In the genomic region with DNA sequence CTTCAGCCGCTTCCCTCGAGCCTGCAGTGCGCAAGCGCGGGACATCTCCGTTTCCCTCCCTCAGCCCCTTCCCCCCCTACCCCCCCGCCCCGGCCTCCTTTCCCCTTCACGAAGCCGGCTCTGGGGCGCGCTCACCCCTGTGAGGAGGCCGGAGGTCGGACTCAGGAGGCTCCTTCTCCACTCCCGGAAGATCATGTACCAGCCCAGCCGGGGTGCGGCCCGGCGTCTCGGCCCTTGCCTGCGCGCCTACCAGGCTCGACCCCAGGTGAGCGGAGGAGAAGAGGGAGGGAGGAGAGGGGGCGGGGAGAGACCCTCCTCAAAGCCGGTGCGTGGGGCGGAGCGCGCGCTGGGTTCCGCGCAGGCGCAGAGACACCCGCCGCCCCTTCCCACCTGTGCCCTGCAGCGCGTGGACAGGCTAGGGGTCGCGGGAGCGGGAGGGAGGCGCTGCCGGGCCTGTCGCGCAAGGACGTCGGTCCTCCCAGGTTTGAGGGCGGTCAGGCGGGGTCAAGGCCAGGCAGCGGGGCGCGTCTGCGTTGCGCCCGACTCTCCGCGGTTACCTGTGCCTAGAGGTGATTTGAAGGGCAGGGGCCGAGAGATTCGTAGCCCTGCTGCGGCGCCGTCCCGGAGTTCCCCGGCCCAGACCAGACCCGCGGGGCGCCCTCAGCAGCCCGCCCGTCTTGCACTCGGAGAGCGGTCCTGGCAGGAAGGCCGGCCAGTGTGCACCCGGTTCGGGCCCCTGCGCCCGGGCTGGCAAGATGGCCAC, we compare ENCODE assay signal across 8 cellular contexts. TPM values are rescaled to one million over a fixed set of nuclear protein-coding genes. Genes with fewer than 3 reads are reported as not detected.
DNase-seq lines count a peak whose midpoint lies in the region; ATAC-seq and TF ChIP-seq lines count a peak whose summit lies in the region.

A gene with protein sequence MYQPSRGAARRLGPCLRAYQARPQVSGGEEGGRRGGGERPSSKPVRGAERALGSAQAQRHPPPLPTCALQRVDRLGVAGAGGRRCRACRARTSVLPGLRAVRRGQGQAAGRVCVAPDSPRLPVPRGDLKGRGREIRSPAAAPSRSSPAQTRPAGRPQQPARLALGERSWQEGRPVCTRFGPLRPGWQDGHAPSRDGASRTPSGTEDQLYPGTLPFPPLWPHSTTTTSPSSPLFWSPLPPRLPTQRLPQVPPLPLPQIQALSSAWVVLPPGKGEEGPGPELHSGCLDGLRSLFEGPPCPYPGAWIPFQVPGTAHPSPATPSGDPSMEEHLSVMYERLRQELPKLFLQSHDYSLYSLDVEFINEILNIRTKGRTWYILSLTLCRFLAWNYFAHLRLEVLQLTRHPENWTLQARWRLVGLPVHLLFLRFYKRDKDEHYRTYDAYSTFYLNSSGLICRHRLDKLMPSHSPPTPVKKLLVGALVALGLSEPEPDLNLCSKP (plus strand): TSS at position 95 of the 763 bp plus-strand sequence. CDS start 99 bp downstream, at position 194.

- H3K36me3 ChIP-seq in BLaER1 treated with 17β-estradiol and CSF1 and Interleukin-3, amounts not matched to agents 10 nM and 100 nM: peaks cover 16 to 72% (median 59%) of the 10 kb centered on the region in 11 experiments

- TF ChIP-seq CTCF in dorsolateral prefrontal cortex (IDR thresholded peaks at IDR 0.05 in 54 of 56, conservative IDR thresholded peaks at IDR 0.05 in 2 of 56; ENCODE audit: low read depth in 1 of 56, partially characterized antibody in 56 of 56) (peak in 8 of 56 donors; percentile 3 to 31 (median 9)), lower leg skin (IDR thresholded peaks at IDR 0.05) (peak in 1 of 3 donors; percentile 6)

- peak within 1 kb of the TSS; percentile 88 to 97 (median 91) for H3K9ac ChIP-seq in BLaER1 treated with 17β-estradiol and CSF1 and Interleukin-3, amounts not matched to agents 10 nM and 100 nM

- peaks cover 16% of the 10 kb centered on the region for H3K36me3 Mint-ChIP-seq in activated CD4-positive, alpha-beta memory T cell treated with anti-CD3 and anti-CD28 coated beads for 36 hours

- H3K9me3 ChIP-seq in BLaER1 treated with 17β-estradiol and CSF1 and Interleukin-3, amounts not matched to agents 10 nM and 100 nM (replicated peaks in 1 of 11): no peaks in the 10 kb centered on the region

- 0% methylated on average over 14 to 19 of the region's 76 CpGs for WGBS in lower leg skin, 2 donors

- H3K27me3 ChIP-seq in BLaER1 treated with 17β-estradiol and CSF1 and Interleukin-3, amounts not matched to agents 10 nM and 100 nM: no peaks in the 10 kb centered on the region
- no peaks in the 10 kb centered on the region for H3K27me3 ChIP-seq in dorsolateral prefrontal cortex

- peak within 1 kb of the TSS; percentile 64 to 96 (median 88) for H3K27ac ChIP-seq in BLaER1 treated with 17β-estradiol and CSF1 and Interleukin-3, amounts not matched to agents 10 nM and 100 nM
- peak within 1 kb of the TSS; percentile 58 to 99 (median 96) for H3K27ac ChIP-seq in dorsolateral prefrontal cortex

- peaks cover 18 to 63% (median 42%) of the 10 kb centered on the region in 10 experiments for H3K4me1 ChIP-seq in BLaER1 treated with 17β-estradiol and CSF1 and Interleukin-3, amounts not matched to agents 10 nM and 100 nM

- intact Hi-C loops in activated CD4-positive, alpha-beta memory T cell treated with anti-CD3 and anti-CD28 coated beads for 36 hours (cut with micrococcal nuclease): loop anchor here (1.0 to 2.0 kb wide), 3 partner anchors 26 to 74 kb away; partner anchors contain the start of genes DHX16, MRPS18B, PPP1R10 and TUBB
- intact Hi-C loops in dorsolateral prefrontal cortex (cut with DNase I) (loop anchor here in 1 of 2 donors (2.0 kb wide), 2 partner anchors 26 to 30 kb away; partner anchors contain the start of genes DHX16, MRPS18B and PPP1R10), lower leg skin (cut with DNase I; ENCODE audit: low total_unique reads) (no loop called here)

- no peak for TF ChIP-seq POLR2A in lower leg skin (IDR thresholded peaks at IDR 0.05)

- peak within 1 kb of the TSS; percentile 89 for H3K4me3 Mint-ChIP-seq in activated CD4-positive, alpha-beta memory T cell treated with anti-CD3 and anti-CD28 coated beads for 36 hours

- H4K20me1 ChIP-seq in BLaER1 treated with 17β-estradiol and CSF1 and Interleukin-3, amounts not matched to agents 10 nM and 100 nM: peaks cover 0 to 24% (median 0%) of the 10 kb centered on the region in 11 experiments; a peak in 7 of 22 replicates

- ATAC-seq in GM19372 (IDR thresholded peaks at IDR 0.05; ENCODE audit: low read depth, unreplicated experiment) (peak; percentile 67), HG03558 (IDR thresholded peaks at IDR 0.05; ENCODE audit: extremely low read depth, unreplicated experiment) (peak; percentile 36)

- CTCF ChIA-PET in activated CD4-positive, alpha-beta memory T cell treated with anti-CD3 and anti-CD28 coated beads for 36 hours (lab: Charles Lee): interaction anchor here (1.0 to 1.3 kb wide), 2 partner anchors 50 to 75 kb away, joined by 3 to 5 read pairs; no protein-coding TSS in a partner anchor

- H3K4me1 Mint-ChIP-seq in activated CD4-positive, alpha-beta memory T cell treated with anti-CD3 and anti-CD28 coated beads for 36 hours (ENCODE audit: low read depth): peaks cover 25% of the 10 kb centered on the region

- POLR2A ChIA-PET in activated CD4-positive, alpha-beta memory T cell treated with anti-CD3 and anti-CD28 coated beads for 36 hours (lab: Charles Lee): interaction anchor here (0.6 to 1.1 kb wide), 6 partner anchors 21 to 75 kb away, joined by 3 to 6 read pairs (median 4); partner anchors contain the start of gene ATAT1

- peak within 1 kb of the TSS; percentile 89 for H3K27ac Mint-ChIP-seq in activated CD4-positive, alpha-beta memory T cell treated with anti-CD3 and anti-CD28 coated beads for 36 hours

- DNase-seq in NCI-H748 treated with DMSO at 0.1 percent for 48 hours (lab: John Stamatoyannopoulos, UW) (peak; percentile 94), dorsolateral prefrontal cortex (peak; percentile 51 to 94 (median 63)), lower leg skin (ENCODE audit: low spot score in 2 of 2) (peak in 1 of 2 donors; percentile 97)
- DNase-seq in activated CD4-positive, alpha-beta memory T cell treated with anti-CD3 and anti-CD28 coated beads for 36 hours: peak; percentile 85
- peak in 2 of 3 donors; percentile 61 to 74 for DNase-seq in stimulated activated CD4-positive, alpha-beta T cell treated with anti-CD3 and anti-CD28 coated beads, TNF-alpha, amount 100 ng/mL, for 1 hour (ENCODE audit: low read depth in 3 of 3, low spot score in 1 of 3)

- H3K4me2 ChIP-seq in BLaER1 treated with 17β-estradiol and CSF1 and Interleukin-3, amounts not matched to agents 10 nM and 100 nM: peak within 1 kb of the TSS; percentile 67 to 93 (median 85)

- H3K9me3 Mint-ChIP-seq in activated CD4-positive, alpha-beta memory T cell treated with anti-CD3 and anti-CD28 coated beads for 36 hours: no peaks in the 10 kb centered on the region

- H3K4me3 ChIP-seq in BLaER1 treated with 17β-estradiol and CSF1 and Interleukin-3, amounts not matched to agents 10 nM and 100 nM: peak within 1 kb of the TSS; percentile 87 to 100 (median 95)
- peak within 1 kb of the TSS; percentile 58 to 100 (median 94) for H3K4me3 ChIP-seq in dorsolateral prefrontal cortex
- H3K4me3 ChIP-seq in lower leg skin (ENCODE audit: low read depth, poor library complexity, severe bottlenecking): peak within 1 kb of the TSS; percentile 96

- H3K27me3 Mint-ChIP-seq in activated CD4-positive, alpha-beta memory T cell treated with anti-CD3 and anti-CD28 coated beads for 36 hours: no peaks in the 10 kb centered on the region

RNA-seq across cellular contexts. Expression of the gene that starts here (rescaled TPM):
- total RNA-seq in activated CD4-positive, alpha-beta memory T cell treated with anti-CD3 and anti-CD28 coated beads for 36 hours: 10 to 100 TPM; 32.7 to 37.5 TPM
- 100 to 1,000 TPM in 1 of 120 experiments, 10 to 100 TPM in 119; 30.6 to 105 (median 61.8) TPM for total RNA-seq in dorsolateral prefrontal cortex
- 10 to 100 TPM in 3 of 4 donors, 1 to 10 TPM in 1; 9.6 to 31.9 (median 13.9) TPM for total RNA-seq in lower leg skin
